In genomic region chr6:11276228-11276627, GRCh38 we compare ENCODE assay signal across 10 cellular contexts. TPM values are rescaled to one million over a fixed set of nuclear protein-coding genes. Genes with fewer than 3 reads are reported as not detected.
DNase-seq lines count a peak whose midpoint lies in the region; ATAC-seq and TF ChIP-seq lines count a peak whose summit lies in the region.
"Had no signal": no experiment of that assay in that cellular context is flagged by ENCODE, and none has a peak within 500 bp of the region (broad histone marks: within the 10 kb centered on the region; RNA-seq: fewer than 3 reads in every experiment).

No MANE protein-coding gene starts in this region.

- H3K36me3 ChIP-seq in lower lobe of right lung (no peaks in the 10 kb centered on the region), transverse colon (no peaks in the 10 kb centered on the region), BE2C (no peaks in the 10 kb centered on the region)

- H3K9me3 ChIP-seq in T-helper 17 cell (ENCODE audit: control insufficient read depth, low read length, poor library complexity, severe bottlenecking) (no peaks in the 10 kb centered on the region), lower lobe of right lung (no peaks in the 10 kb centered on the region), transverse colon (no peaks in the 10 kb centered on the region), BE2C (no peaks in the 10 kb centered on the region)

- no peak overlapping the region for H3K27ac Mint-ChIP-seq in activated T-cell treated with anti-CD3 and anti-CD28 coated beads, Interleukin-2, amount 50 U/mL, for 72 hours
- peak overlapping the region; percentile 95 for H3K27ac Mint-ChIP-seq in T-helper 17 cell

- intact Hi-C loops in lower lobe of right lung (cut with DNase I) (no loop called here), transverse colon (cut with DNase I; ENCODE audit: low total_unique reads) (no loop called here)

- no peak for TF ChIP-seq POLR2A in transverse colon (IDR thresholded peaks at IDR 0.05)

- H3K4me3 ChIP-seq in lower lobe of right lung (no peak overlapping the region), transverse colon (no peak overlapping the region), BE2C (ENCODE audit: low read depth, low read length) (no peak overlapping the region)

- H3K9me3 Mint-ChIP-seq in activated T-cell treated with anti-CD3 and anti-CD28 coated beads, Interleukin-2, amount 50 U/mL, for 72 hours = peaks cover 1 to 2% of the 10 kb centered on the region in 2 donors

- H3K4me1 ChIP-seq in lower lobe of right lung (peaks cover 75% of the 10 kb centered on the region), transverse colon (peaks cover 7 to 77% (median 50%) of the 10 kb centered on the region in 4 donors), BE2C (no peaks in the 10 kb centered on the region)

- peaks cover 0 to 4% of the 10 kb centered on the region in 2 donors for H3K36me3 Mint-ChIP-seq in activated T-cell treated with anti-CD3 and anti-CD28 coated beads, Interleukin-2, amount 50 U/mL, for 72 hours (ENCODE audit: insufficient read depth in 2 of 2)
- no peaks in the 10 kb centered on the region for H3K36me3 Mint-ChIP-seq in T-helper 17 cell (ENCODE audit: low read depth)

- in situ Hi-C loops in transverse colon (cut with MboI; ENCODE audit: low pct_ligation_motif_present in 1 of 4, low pct_unique_long_range_greater_than_20kb in 1 of 4, low sequenced_read_pairs in 3 of 4) = no loop called here

- no peak for TF ChIP-seq CTCF in lower lobe of right lung (IDR thresholded peaks at IDR 0.05)
- TF ChIP-seq CTCF in transverse colon (IDR thresholded peaks at IDR 0.05) = no peak
- TF ChIP-seq CTCF in BE2C (IDR thresholded peaks at IDR 0.05; ENCODE audit: low read depth, low read length) = no peak
- TF ChIP-seq CTCF in omental fat pad (IDR thresholded peaks at IDR 0.05) = no peak

- WGBS in transverse colon (ENCODE audit: low coverage in 1 of 2), 2 donors = 90 to 93% methylated on average over 7 to 8 of the region's 8 CpGs

- H3K27me3 Mint-ChIP-seq in activated T-cell treated with anti-CD3 and anti-CD28 coated beads, Interleukin-2, amount 50 U/mL, for 72 hours (ENCODE audit: low read depth) = no peaks in the 10 kb centered on the region
- no peaks in the 10 kb centered on the region for H3K27me3 Mint-ChIP-seq in T-helper 17 cell

- peaks cover 39% of the 10 kb centered on the region for H3K4me1 Mint-ChIP-seq in activated T-cell treated with anti-CD3 and anti-CD28 coated beads, Interleukin-2, amount 50 U/mL, for 72 hours (ENCODE audit: low read depth)
- H3K4me1 Mint-ChIP-seq in T-helper 17 cell = peaks cover 47% of the 10 kb centered on the region

- DNase-seq in activated T-cell treated with anti-CD3 and anti-CD28 coated beads, Interleukin-2, amount 50 U/mL, for 72 hours = no peak
- DNase-seq in activated T-cell treated with anti-CD3 and anti-CD28 coated beads for 4 hours = no peak
- no peak for DNase-seq in T-helper 17 cell
- DNase-seq in lower lobe of right lung = no peak
- no peak for DNase-seq in transverse colon
- DNase-seq in BE2C = no peak
- no peak for DNase-seq in omental fat pad (ENCODE audit: low spot score)
- DNase-seq: activated CD4-positive, CD25-positive, alpha-beta regulatory T cell treated with anti-CD3 and anti-CD28 coated beads, Interleukin-2, amount 50 U/mL, for 72 hours; NCI-H1694 had no signal

- H3K27ac ChIP-seq in lower lobe of right lung = peak overlapping the region; percentile 71
- H3K27ac ChIP-seq in transverse colon = peak overlapping the region; percentile 41 to 82 (median 80)

- no peaks in the 10 kb centered on the region for H3K27me3 ChIP-seq in lower lobe of right lung (ENCODE audit: low read depth)
- H3K27me3 ChIP-seq in transverse colon = no peaks in the 10 kb centered on the region
- H3K27me3 ChIP-seq in BE2C = no peaks in the 10 kb centered on the region

- ATAC-seq in activated T-cell treated with anti-CD3 and anti-CD28 coated beads, Interleukin-2, amount 50 U/mL, for 72 hours (replicated peaks in 1 of 2) = no peak
- no peak for ATAC-seq in T-helper 17 cell
- no peak for ATAC-seq in lower lobe of right lung
- no peak for ATAC-seq in omental fat pad (ENCODE audit: low FRiP score)
- ATAC-seq in HG02798 (IDR thresholded peaks at IDR 0.05; ENCODE audit: poor library complexity, unreplicated experiment) = no peak

- TF ChIP-seq EP300 in transverse colon (IDR thresholded peaks at IDR 0.05; ENCODE audit: low read depth) = no peak

- peak overlapping the region; percentile 8 to 79 for H3K4me3 Mint-ChIP-seq in activated T-cell treated with anti-CD3 and anti-CD28 coated beads, Interleukin-2, amount 50 U/mL, for 72 hours
- peak overlapping the region; percentile 73 for H3K4me3 Mint-ChIP-seq in T-helper 17 cell

RNA-seq across cellular contexts. Expression of gene NEDD9, which starts 43.8 kb away (rescaled TPM):
- total RNA-seq in activated T-cell treated with anti-CD3 and anti-CD28 coated beads, Interleukin-2, amount 50 U/mL, for 72 hours = 10 to 100 TPM; 20.8 to 36.4 TPM
- total RNA-seq in T-helper 17 cell = 10 to 100 TPM; 63.5 to 64.9 TPM
- 127 TPM for total RNA-seq in lower lobe of right lung
- 10 to 100 TPM; 34.6 to 82.7 (median 72.3) TPM for total RNA-seq in transverse colon
- polyA plus RNA-seq in BE2C (2012; ENCODE audit: insufficient read depth, insufficient read length, low read depth) = 0.17 TPM
- total RNA-seq in omental fat pad = 100 to 1,000 TPM in 2 of 4 donors, 10 to 100 TPM in 2; 77.2 to 196 (median 106) TPM
